ENCODE assay signal across 21 cellular contexts in the genomic region with DNA sequence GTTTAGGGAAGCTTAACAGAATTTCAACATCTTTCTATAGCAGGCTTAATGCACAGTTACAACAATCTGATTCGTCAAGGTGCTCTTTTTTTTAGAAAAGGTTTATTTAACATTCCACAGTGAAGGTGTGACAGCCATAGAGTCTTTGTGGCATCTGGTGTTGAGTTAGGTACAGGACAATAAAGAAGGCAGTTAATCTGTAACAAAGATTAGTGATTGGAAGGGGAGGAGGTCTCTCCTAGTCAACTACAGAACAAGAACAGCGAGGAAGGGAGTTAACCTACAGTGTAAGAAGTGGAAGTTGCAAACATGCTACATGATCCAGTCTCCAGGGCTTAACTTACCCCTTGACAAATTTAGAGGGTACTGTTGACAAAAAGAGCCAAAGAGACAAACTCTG.
"Had no signal": no experiment of that assay in that cellular context is flagged by ENCODE, and none has a peak within 500 bp of the region (broad histone marks: within the 10 kb centered on the region; RNA-seq: fewer than 3 reads in every experiment).

No MANE protein-coding gene starts in this region.

- H3K9me3 Mint-ChIP-seq: activated CD4-positive, alpha-beta T cell treated with anti-CD3 and anti-CD28 coated beads, Interleukin-2, amount 10 ng/mL, durations not matched to agents 24 days and 14 days; activated naive CD8-positive, alpha-beta T cell treated with anti-CD3 and anti-CD28 coated beads for 36 hours; central memory CD8-positive, alpha-beta T cell; stimulated activated naive B cell treated with anti-CD40 and anti-IgM and Interleukin-4, amounts not matched to agents 10 μg/mL and 1 μg/mL and 100 μg/mL, for 72 hours had no signal

- H3K27ac Mint-ChIP-seq: activated CD4-positive, alpha-beta T cell treated with anti-CD3 and anti-CD28 coated beads, Interleukin-2, amount 10 ng/mL, durations not matched to agents 24 days and 14 days; activated CD8-positive, alpha-beta T cell treated with anti-CD3 and anti-CD28 coated beads, Interleukin-2, amount 10 ng/mL, durations not matched to agents 7 days and 5 days; activated naive CD8-positive, alpha-beta T cell treated with anti-CD3 and anti-CD28 coated beads for 36 hours; stimulated activated naive B cell treated with anti-CD40 and anti-IgM and Interleukin-4, amounts not matched to agents 10 μg/mL and 1 μg/mL and 100 μg/mL, for 72 hours had no signal

- H3K27me3 ChIP-seq: brain microvascular endothelial cell had no signal

- H2AFZ ChIP-seq: parathyroid adenoma had no signal

- H3K9me3 ChIP-seq: lower lobe of right lung, tibial artery had no signal

- H3K4me3 Mint-ChIP-seq: activated CD4-positive, alpha-beta T cell treated with anti-CD3 and anti-CD28 coated beads, Interleukin-2, amount 10 ng/mL, durations not matched to agents 24 days and 14 days; activated CD8-positive, alpha-beta T cell treated with anti-CD3 and anti-CD28 coated beads, Interleukin-2, amount 10 ng/mL, durations not matched to agents 7 days and 5 days; activated naive CD8-positive, alpha-beta T cell treated with anti-CD3 and anti-CD28 coated beads for 36 hours; central memory CD8-positive, alpha-beta T cell; stimulated activated naive B cell treated with anti-CD40 and anti-IgM and Interleukin-4, amounts not matched to agents 10 μg/mL and 1 μg/mL and 100 μg/mL, for 72 hours had no signal

- H3K27ac ChIP-seq: brain microvascular endothelial cell, lower lobe of right lung, parathyroid adenoma, tibial artery had no signal

- H3K36me3 ChIP-seq: lower lobe of right lung, tibial artery had no signal

- H3K4me3 ChIP-seq: lower lobe of right lung, tibial artery had no signal

- ATAC-seq: activated CD8-positive, alpha-beta T cell treated with anti-CD3 and anti-CD28 coated beads, Interleukin-2, amount 10 ng/mL, durations not matched to agents 7 days and 5 days; lower lobe of right lung; stimulated activated naive B cell treated with anti-CD40 and anti-IgM and Interleukin-4, amounts not matched to agents 10 μg/mL and 1 μg/mL and 100 μg/mL, for 72 hours had no signal

- DNase-seq: activated CD4-positive, alpha-beta T cell treated with anti-CD3 and anti-CD28 coated beads, Interleukin-2, amount 10 ng/mL, durations not matched to agents 24 days and 14 days; activated CD4-positive, CD25-positive, alpha-beta regulatory T cell; activated CD8-positive, alpha-beta memory T cell treated with anti-CD3 and anti-CD28 coated beads, Interleukin-2, amount 50 U/mL, for 4 hours; activated CD8-positive, alpha-beta T cell treated with anti-CD3 and anti-CD28 coated beads, Interleukin-2, amount 10 ng/mL, durations not matched to agents 7 days and 5 days; activated gamma-delta T cell; activated naive CD8-positive, alpha-beta T cell treated with anti-CD3 and anti-CD28 coated beads for 36 hours; activated T-cell treated with anti-CD3 and anti-CD28 coated beads, Interleukin-2, amount 50 U/mL, for 48 hours; amygdala; brain microvascular endothelial cell; cortex of kidney; effector CD8-positive, alpha-beta T cell; foreskin fibroblast; glutamatergic neuron; lower lobe of right lung; retina; stimulated activated CD4-positive, alpha-beta T cell treated with anti-CD3 and anti-CD28 coated beads, Interleukin-4, amount 100 ng/mL, for 1 hour; stimulated activated naive B cell treated with anti-CD40 and anti-IgM and Interleukin-4, amounts not matched to agents 10 μg/mL and 1 μg/mL and 100 μg/mL, for 72 hours; T-helper 2 cell; tibial artery had no signal
